In genomic region chr2:36322108-36322507, GRCh38 we compare ENCODE assay signal across 8 cellular contexts. TPM values are rescaled to one million over a fixed set of nuclear protein-coding genes. Genes with fewer than 3 reads are reported as not detected.
DNase-seq lines count a peak whose midpoint lies in the region; ATAC-seq and TF ChIP-seq lines count a peak whose summit lies in the region.

No MANE protein-coding gene starts in this region.

- H3K27ac Mint-ChIP-seq in brain, result no peak overlapping the region
- no peak overlapping the region for H3K27ac Mint-ChIP-seq in activated CD4-positive, alpha-beta T cell treated with anti-CD3 and anti-CD28 coated beads, Interleukin-2, amount 10 ng/mL, durations not matched to agents 7 days and 5 days

- TF ChIP-seq CTCF in AG09319 (IDR thresholded peaks at IDR 0.05; ENCODE audit: low read depth, low read length) (peak; percentile 60), HFF-Myc (IDR thresholded peaks at IDR 0.05; ENCODE audit: low read depth, low read length, missing control alignments) (peak; percentile 60), brain (conservative IDR thresholded peaks at IDR 0.05) (peak; percentile 29 to 63), upper lobe of left lung (IDR thresholded peaks at IDR 0.05) (peak in 2 of 6 experiments; percentile 10 to 22)

- no peaks in the 10 kb centered on the region for H3K27me3 ChIP-seq in upper lobe of left lung

- no peaks in the 10 kb centered on the region for H3K27me3 Mint-ChIP-seq in brain
- H3K27me3 Mint-ChIP-seq in activated CD4-positive, alpha-beta T cell treated with anti-CD3 and anti-CD28 coated beads, Interleukin-2, amount 10 ng/mL, durations not matched to agents 7 days and 5 days, result peaks cover 13% of the 10 kb centered on the region

- no peaks in the 10 kb centered on the region for H3K4me1 ChIP-seq in upper lobe of left lung

- no peak overlapping the region for H3K4me3 Mint-ChIP-seq in brain
- H3K4me3 Mint-ChIP-seq in activated CD4-positive, alpha-beta T cell treated with anti-CD3 and anti-CD28 coated beads, Interleukin-2, amount 10 ng/mL, durations not matched to agents 7 days and 5 days, result no peak overlapping the region

- no peaks in the 10 kb centered on the region for H3K36me3 ChIP-seq in upper lobe of left lung

- POLR2A ChIA-PET in activated CD4-positive, alpha-beta T cell treated with anti-CD3 and anti-CD28 coated beads, Interleukin-2, amount 10 ng/mL, durations not matched to agents 7 days and 5 days (lab: Charles Lee), result no interaction called here

- H3K27ac ChIP-seq in upper lobe of left lung, result no peak overlapping the region

- no peak for TF ChIP-seq EP300 in upper lobe of left lung (IDR thresholded peaks at IDR 0.05)

- ATAC-seq in upper lobe of left lung (ENCODE audit: low FRiP score in 2 of 2), result no peak
- no peak for ATAC-seq in GM19467 (IDR thresholded peaks at IDR 0.05; ENCODE audit: unreplicated experiment)
- ATAC-seq in HG03469 (IDR thresholded peaks at IDR 0.05; ENCODE audit: unreplicated experiment), result no peak

- no peak for TF ChIP-seq POLR2A in upper lobe of left lung (IDR thresholded peaks at IDR 0.05)

- no peaks in the 10 kb centered on the region for H3K36me3 Mint-ChIP-seq in brain
- no peaks in the 10 kb centered on the region for H3K36me3 Mint-ChIP-seq in activated CD4-positive, alpha-beta T cell treated with anti-CD3 and anti-CD28 coated beads, Interleukin-2, amount 10 ng/mL, durations not matched to agents 7 days and 5 days (ENCODE audit: low read depth)

- peaks cover 7% of the 10 kb centered on the region for H3K4me1 Mint-ChIP-seq in brain
- H3K4me1 Mint-ChIP-seq in activated CD4-positive, alpha-beta T cell treated with anti-CD3 and anti-CD28 coated beads, Interleukin-2, amount 10 ng/mL, durations not matched to agents 7 days and 5 days, result no peaks in the 10 kb centered on the region

- CTCF ChIA-PET in activated CD4-positive, alpha-beta T cell treated with anti-CD3 and anti-CD28 coated beads, Interleukin-2, amount 10 ng/mL, durations not matched to agents 7 days and 5 days (lab: Charles Lee), result no interaction called here

- H3K9me3 Mint-ChIP-seq in brain, result peaks cover 0 to 9% (median 6%) of the 10 kb centered on the region in 5 experiments
- H3K9me3 Mint-ChIP-seq in activated CD4-positive, alpha-beta T cell treated with anti-CD3 and anti-CD28 coated beads, Interleukin-2, amount 10 ng/mL, durations not matched to agents 7 days and 5 days, result peaks cover 6% of the 10 kb centered on the region

- 59 to 63% methylated on average over 3 of the region's 3 CpGs for WGBS in upper lobe of left lung, 2 donors

- H3K4me3 ChIP-seq in HFF-Myc (replicated peaks; ENCODE audit: low read depth, low read length) (no peak overlapping the region), upper lobe of left lung (no peak overlapping the region)

- no peaks in the 10 kb centered on the region for H3K9me3 ChIP-seq in upper lobe of left lung

- DNase-seq in AG09319 (ENCODE audit: extremely low read depth, low read depth), result no peak
- peak; percentile 19 for DNase-seq in HFF-Myc (ENCODE audit: extremely low read depth, low read depth)
- DNase-seq in left kidney (ENCODE audit: low read depth, low spot score), result peak; percentile 74
- no peak for DNase-seq in upper lobe of left lung
- DNase-seq in activated CD4-positive, alpha-beta T cell treated with anti-CD3 and anti-CD28 coated beads, Interleukin-2, amount 10 ng/mL, durations not matched to agents 7 days and 5 days, result no peak

RNA-seq across cellular contexts. Expression of gene CRIM1, which starts 33.5 kb away (rescaled TPM):
- 6.9 TPM for polyA plus RNA-seq in brain (ENCODE audit: insufficient read depth, low read depth, low replicate concordance)
- 100 to 1,000 TPM in 4 of 6 donors, 10 to 100 TPM in 2; 74.7 to 128 (median 110) TPM for total RNA-seq in upper lobe of left lung
- total RNA-seq in activated CD4-positive, alpha-beta T cell treated with anti-CD3 and anti-CD28 coated beads, Interleukin-2, amount 10 ng/mL, durations not matched to agents 7 days and 5 days, result 1 to 10 TPM; 1.8 to 2.3 TPM

Comparison
In these comparisons a context has a peak if more than half of its experiments do, and no peak if none do; other contexts are left out.
1. DNase-seq: peak in HFF-Myc (single experiment) and left kidney (single experiment); none in AG09319 (single experiment), upper lobe of left lung (0 of 2) and activated CD4-positive, alpha-beta T cell treated with anti-CD3 and anti-CD28 coated beads, Interleukin-2, amount 10 ng/mL, durations not matched to agents 7 days and 5 days (single experiment).
2. RNA of gene CRIM1, which starts 33.5 kb away (total RNA-seq): 74.7 to 128 TPM in upper lobe of left lung; 1.8 to 2.3 TPM in activated CD4-positive, alpha-beta T cell treated with anti-CD3 and anti-CD28 coated beads, Interleukin-2, amount 10 ng/mL, durations not matched to agents 7 days and 5 days; every median in the first group is over 10 times any median in the second.